25 cellular contexts compared by ENCODE assay signal in genomic region chr14:21911877-21912276, GRCh38.
"Had no signal": no experiment of that assay in that cellular context is flagged by ENCODE, and none has a peak within 500 bp of the region (broad histone marks: within the 10 kb centered on the region; RNA-seq: fewer than 3 reads in every experiment).

No MANE protein-coding gene starts in this region.

- H3K4me1 ChIP-seq: esophagus muscularis mucosa, prostate gland had no signal

- DNase-seq: activated CD4-positive, alpha-beta T cell treated with anti-CD3 and anti-CD28 coated beads, Interleukin-2, amount 50 U/mL, for 1 hour; anterior cingulate cortex; endodermal cell; foreskin melanocyte; heart right ventricle; naive B cell; nucleus accumbens; pancreas; retina; sigmoid colon; small intestine; stimulated activated CD4-positive, alpha-beta T cell treated with anti-CD3 and anti-CD28 coated beads, Interleukin-4, amount 100 ng/mL, for 24 hours; stimulated activated CD8-positive, alpha-beta memory T cell treated with anti-CD3 and anti-CD28 coated beads, Interleukin-4, amount 100 ng/mL, for 48 hours; stimulated activated naive B cell treated with anti-CD40 and anti-IgM and Interleukin-4, amounts not matched to agents 10 μg/mL and 1 μg/mL and 100 μg/mL, for 72 hours; T-helper 1 cell; T-helper 9 cell; transverse colon had no signal

- H3K27ac Mint-ChIP-seq: dendritic cell treated with granulocyte-macrophage colony-stimulating factor and Interleukin-4, amounts not matched to agents 40 ng/mL and 50 ng/mL, for 4 days; endodermal cell; mesothelial cell of epicardium; naive B cell; stimulated activated naive B cell treated with anti-CD40 and anti-IgM and Interleukin-4, amounts not matched to agents 10 μg/mL and 1 μg/mL and 100 μg/mL, for 72 hours had no signal

- H3K27me3 ChIP-seq: sigmoid colon had no signal

- H3K27me3 Mint-ChIP-seq: central memory CD8-positive, alpha-beta T cell had no signal

- H3K4me3 Mint-ChIP-seq: central memory CD8-positive, alpha-beta T cell; dendritic cell treated with granulocyte-macrophage colony-stimulating factor and Interleukin-4, amounts not matched to agents 40 ng/mL and 50 ng/mL, for 4 days; endodermal cell; mesothelial cell of epicardium; naive B cell; neural crest cell; stimulated activated naive B cell treated with anti-CD40 and anti-IgM and Interleukin-4, amounts not matched to agents 10 μg/mL and 1 μg/mL and 100 μg/mL, for 72 hours had no signal

- H3K36me3 ChIP-seq: esophagus muscularis mucosa, heart right ventricle, pancreas, prostate gland, sigmoid colon, transverse colon had no signal

- H3K27ac ChIP-seq: esophagus muscularis mucosa, heart right ventricle, pancreas, prostate gland, sigmoid colon, transverse colon, VCaP had no signal

- H3K4me3 ChIP-seq: esophagus muscularis mucosa, heart right ventricle, pancreas, prostate gland, sigmoid colon, transverse colon had no signal

- ATAC-seq: heart right ventricle; pancreas; stimulated activated naive B cell treated with anti-CD40 and anti-IgM and Interleukin-4, amounts not matched to agents 10 μg/mL and 1 μg/mL and 100 μg/mL, for 72 hours had no signal

- H3K36me3 Mint-ChIP-seq: mesothelial cell of epicardium; naive B cell; stimulated activated naive B cell treated with anti-CD40 and anti-IgM and Interleukin-4, amounts not matched to agents 10 μg/mL and 1 μg/mL and 100 μg/mL, for 72 hours had no signal

- H3K9me3 ChIP-seq: esophagus muscularis mucosa, heart right ventricle, pancreas, prostate gland, sigmoid colon, transverse colon had no signal

- H3K4me1 Mint-ChIP-seq: neural crest cell had no signal

- H3K9me3 Mint-ChIP-seq: activated T-helper 2 cell treated with anti-CD3 and anti-CD28 coated beads, Interferon-gamma antibody, Interleukin-2, Interleukin-4, amounts not matched to agents 10 μg/mL and 5 μg/mL and 100 μg/mL, durations not matched to agents 14 hours and 24 hours and 36 hours; central memory CD8-positive, alpha-beta T cell; dendritic cell treated with granulocyte-macrophage colony-stimulating factor and Interleukin-4, amounts not matched to agents 40 ng/mL and 50 ng/mL, for 4 days; endodermal cell; mesothelial cell of epicardium; naive B cell; neural crest cell; stimulated activated naive B cell treated with anti-CD40 and anti-IgM and Interleukin-4, amounts not matched to agents 10 μg/mL and 1 μg/mL and 100 μg/mL, for 72 hours had no signal
